Comparison of ENCODE assay signal across 15 cellular contexts in genomic region chr3:42780398-42780797, GRCh38. TPM values are rescaled to one million over a fixed set of nuclear protein-coding genes. Genes with fewer than 3 reads are reported as not detected.
DNase-seq lines count a peak whose midpoint lies in the region; ATAC-seq, FAIRE-seq and TF ChIP-seq lines count a peak whose summit lies in the region.
"Had no signal": no experiment of that assay in that cellular context is flagged by ENCODE, and none has a peak within 500 bp of the region (broad histone marks: within the 10 kb centered on the region; RNA-seq: fewer than 3 reads in every experiment).

No MANE protein-coding gene starts in this region.

- ATAC-seq in pancreas (peak; percentile 55 to 79 (median 71)), upper lobe of left lung (ENCODE audit: low FRiP score in 2 of 2) (peak in 1 of 2 donors; percentile 19), GM18498 (IDR thresholded peaks at IDR 0.05; ENCODE audit: unreplicated experiment) (no peak), HG03159 (IDR thresholded peaks at IDR 0.05; ENCODE audit: unreplicated experiment) (no peak)

- no peak overlapping the region for H3K4me2 ChIP-seq in keratinocyte (ENCODE audit: control insufficient read depth, extremely low read depth, insufficient read depth, low read depth, low read length)
- H3K4me2 ChIP-seq: BLaER1, GM23338 had no signal

- H3K27ac Mint-ChIP-seq in T-helper 1 cell treated with Interleukin-12 subunit alpha and Interleukin-12 subunit beta and Interleukin-4 antibody, amounts not matched to agents 30 μg/mL and 1 μg/mL, for 36 hours = peak overlapping the region; percentile 55

- no peaks in the 10 kb centered on the region for H3K9me1 ChIP-seq in keratinocyte (ENCODE audit: control insufficient read depth, extremely low read depth, insufficient read depth, low read length)

- FAIRE-seq in keratinocyte (lab: Jason Lieb, UNC) (peak; percentile 44), pancreas (lab: Jason Lieb, UNC) (no peak)

- H3K36me3 ChIP-seq in keratinocyte (ENCODE audit: control insufficient read depth in 2 of 2, extremely low read depth in 1 of 2, insufficient read depth in 2 of 2, low read length in 2 of 2) (peaks cover 3 to 7% of the 10 kb centered on the region in 2 experiments), pancreas (no peaks in the 10 kb centered on the region), upper lobe of left lung (peaks cover 0 to 25% (median 11%) of the 10 kb centered on the region in 4 donors)

- no peaks in the 10 kb centered on the region for H4K20me1 ChIP-seq in keratinocyte (ENCODE audit: control insufficient read depth, extremely low read depth, insufficient read depth, low read length)
- H4K20me1 ChIP-seq: BLaER1 had no signal

- no peak overlapping the region for H2AFZ ChIP-seq in keratinocyte (ENCODE audit: control insufficient read depth, low read length)
- H2AFZ ChIP-seq: GM23338 had no signal

- H3K27me3 ChIP-seq in keratinocyte (ENCODE audit: control insufficient read depth, extremely low read depth, insufficient read depth, low read length) = no peaks in the 10 kb centered on the region
- H3K27me3 ChIP-seq in pancreas = no peaks in the 10 kb centered on the region
- no peaks in the 10 kb centered on the region for H3K27me3 ChIP-seq in upper lobe of left lung
- H3K27me3 ChIP-seq: BLaER1, SJSA1 had no signal

- H3K4me1 ChIP-seq in keratinocyte (ENCODE audit: control insufficient read depth, extremely low read depth, insufficient read depth, low read length) = peaks cover 3% of the 10 kb centered on the region
- no peaks in the 10 kb centered on the region for H3K4me1 ChIP-seq in pancreas
- H3K4me1 ChIP-seq in upper lobe of left lung = peaks cover 0 to 13% (median 6%) of the 10 kb centered on the region in 4 donors
- H3K4me1 ChIP-seq: SJSA1 had no signal

- H3K27me3 Mint-ChIP-seq in T-helper 1 cell treated with Interleukin-12 subunit alpha and Interleukin-12 subunit beta and Interleukin-4 antibody, amounts not matched to agents 30 μg/mL and 1 μg/mL, for 36 hours (ENCODE audit: low read depth) = no peaks in the 10 kb centered on the region

- no peak for TF ChIP-seq CTCF in keratinocyte (optimal IDR thresholded peaks at IDR 0.05 in 1 of 3, IDR thresholded peaks at IDR 0.05 in 1 of 3, conservative IDR thresholded peaks at IDR 0.05 in 1 of 3; ENCODE audit: extremely low read depth in 1 of 3, insufficient read depth in 2 of 3, low read length in 3 of 3)
- TF ChIP-seq CTCF in pancreas (IDR thresholded peaks at IDR 0.05) = no peak
- TF ChIP-seq CTCF in upper lobe of left lung (IDR thresholded peaks at IDR 0.05) = no peak

- H3K4me1 Mint-ChIP-seq in T-helper 1 cell treated with Interleukin-12 subunit alpha and Interleukin-12 subunit beta and Interleukin-4 antibody, amounts not matched to agents 30 μg/mL and 1 μg/mL, for 36 hours (ENCODE audit: low read depth) = peaks cover 3% of the 10 kb centered on the region
- H3K4me1 Mint-ChIP-seq: GM23338 had no signal

- no peak for TF ChIP-seq EP300 in upper lobe of left lung (IDR thresholded peaks at IDR 0.05)

- dilution Hi-C loops in keratinocyte (cut with MboI; ENCODE audit: extremely low pct_ligation_motif_present, low sequenced_read_pairs) = no loop called here

- intact Hi-C loops in pancreas (cut with DNase I) = loop anchor here in 2 of 3 donors (5.0 kb wide), 2 partner anchors 52 to 62 kb away; no protein-coding TSS in a partner anchor

- H3K9ac ChIP-seq in keratinocyte (ENCODE audit: control insufficient read depth, extremely low read depth, insufficient read depth, low read length) = no peak overlapping the region
- H3K9ac ChIP-seq: BLaER1 had no signal

- H3K27ac ChIP-seq in keratinocyte (ENCODE audit: control insufficient read depth, insufficient read depth, low read length) = no peak overlapping the region
- peak overlapping the region in 3 of 4 donors; percentile 17 to 64 (median 18) for H3K27ac ChIP-seq in pancreas
- H3K27ac ChIP-seq in upper lobe of left lung = peak overlapping the region; percentile 0 to 60 (median 34)
- H3K27ac ChIP-seq: 22Rv1, BLaER1, epithelial cell of prostate, SJSA1 had no signal

- no peak for TF ChIP-seq POLR2A in upper lobe of left lung (IDR thresholded peaks at IDR 0.05)

- H3K4me3 Mint-ChIP-seq in T-helper 1 cell treated with Interleukin-12 subunit alpha and Interleukin-12 subunit beta and Interleukin-4 antibody, amounts not matched to agents 30 μg/mL and 1 μg/mL, for 36 hours = no peak overlapping the region
- H3K4me3 Mint-ChIP-seq: GM23338 had no signal

- 43 to 56% methylated on average over 3 of the region's 3 CpGs for WGBS in pancreas, 2 donors
- 64 to 75% methylated on average over 3 of the region's 3 CpGs for WGBS in upper lobe of left lung, 2 donors

- H3K79me2 ChIP-seq in keratinocyte (ENCODE audit: control insufficient read depth, insufficient read depth, low read length) = peaks cover 2% of the 10 kb centered on the region

- H3K9me3 ChIP-seq in keratinocyte (ENCODE audit: control insufficient read depth, low read depth, low read length) (no peaks in the 10 kb centered on the region), pancreas (no peaks in the 10 kb centered on the region), upper lobe of left lung (no peaks in the 10 kb centered on the region)
- H3K9me3 ChIP-seq: BLaER1, SJSA1 had no signal

- no peaks in the 10 kb centered on the region for H3K9me3 Mint-ChIP-seq in T-helper 1 cell treated with Interleukin-12 subunit alpha and Interleukin-12 subunit beta and Interleukin-4 antibody, amounts not matched to agents 30 μg/mL and 1 μg/mL, for 36 hours
- H3K9me3 Mint-ChIP-seq: GM23338 had no signal

- H3K4me3 ChIP-seq in keratinocyte (ENCODE audit: control insufficient read depth in 2 of 3, extremely low read depth in 1 of 3, insufficient read depth in 2 of 3, low read depth in 1 of 3, low read length in 3 of 3) (no peak overlapping the region), pancreas (no peak overlapping the region), upper lobe of left lung (no peak overlapping the region)
- H3K4me3 ChIP-seq: BLaER1, GM23338, SJSA1 had no signal

- no peak for DNase-seq in T-helper 1 cell
- no peak for DNase-seq in keratinocyte (ENCODE audit: low read depth, low spot score)
- no peak for DNase-seq in pancreas
- no peak for DNase-seq in upper lobe of left lung
- DNase-seq in T-helper 9 cell = no peak
- DNase-seq: activated CD8-positive, alpha-beta memory T cell treated with anti-CD3 and anti-CD28 coated beads, Interleukin-2, amount 50 U/mL, for 4 hours; activated naive CD4-positive, alpha-beta T cell treated with Interleukin-2 at 50 U/mL for 16 hours had no signal

- H3K36me3 Mint-ChIP-seq in T-helper 1 cell treated with Interleukin-12 subunit alpha and Interleukin-12 subunit beta and Interleukin-4 antibody, amounts not matched to agents 30 μg/mL and 1 μg/mL, for 36 hours (ENCODE audit: low read depth) = peaks cover 14% of the 10 kb centered on the region

RNA-seq across cellular contexts. Expression of gene CCDC13, which starts 7.3 kb away (rescaled TPM):
- polyA plus RNA-seq in keratinocyte = 0.06 to 0.21 TPM (median 0.17 TPM) in 3 replicates
- polyA plus RNA-seq in keratinocyte (2011; ENCODE audit: low read depth) = 0.91 TPM
- polyA plus RNA-seq in keratinocyte (2011; cell fraction: cytosol; rRNA removed) = 0.10 and 0.12 TPM in 2 replicates
- polyA plus RNA-seq in keratinocyte (2011; cell fraction: nucleus; rRNA removed) = 0.78 and 0.81 TPM in 2 replicates
- polyA plus RNA-seq in keratinocyte (2012; ENCODE audit: low replicate concordance) = 0.14 and 0.71 TPM in 2 replicates
- polyA minus RNA-seq in keratinocyte = 0.26 to 0.92 TPM in 2 of 3 replicates, not detected in the other
- not detected for polyA minus RNA-seq in keratinocyte (2011; cell fraction: cytosol; rRNA and poly(A)+ RNA removed)
- not detected in 2 replicates for polyA minus RNA-seq in keratinocyte (2011; cell fraction: nucleus; rRNA and poly(A)+ RNA removed)
- total RNA-seq in pancreas = 1 to 10 TPM in 1 of 6 donors, under 1 TPM in 5; 0.18 to 1.0 (median 0.69) TPM
- 1 to 10 TPM in 1 of 2 donors, under 1 TPM in 1; 0.65 to 1.3 TPM for polyA plus RNA-seq in pancreas
- 10 to 100 TPM in 1 of 6 donors, 1 to 10 TPM in 5; 2.1 to 12.8 (median 3.0) TPM for total RNA-seq in upper lobe of left lung

RNA-seq across cellular contexts. Expression of gene HIGD1A, which starts 23.9 kb away (rescaled TPM):
- 262 to 443 TPM (median 294 TPM) in 3 replicates for polyA plus RNA-seq in keratinocyte
- 110 TPM for polyA plus RNA-seq in keratinocyte (2011; ENCODE audit: low read depth)
- polyA plus RNA-seq in keratinocyte (2011; cell fraction: cytosol; rRNA removed) = 307 and 559 TPM in 2 replicates
- polyA plus RNA-seq in keratinocyte (2011; cell fraction: nucleus; rRNA removed) = 109 and 166 TPM in 2 replicates
- polyA plus RNA-seq in keratinocyte (2012; ENCODE audit: low replicate concordance) = 264 and 308 TPM in 2 replicates
- 25.3 to 122 TPM (median 71.9 TPM) in 3 replicates for polyA minus RNA-seq in keratinocyte
- 98.6 TPM for polyA minus RNA-seq in keratinocyte (2011; cell fraction: cytosol; rRNA and poly(A)+ RNA removed)
- polyA minus RNA-seq in keratinocyte (2011; cell fraction: nucleus; rRNA and poly(A)+ RNA removed) = 28.0 and 45.0 TPM in 2 replicates
- total RNA-seq in pancreas = 10 to 100 TPM; 14.6 to 34.9 (median 27.3) TPM
- 10 to 100 TPM; 32.4 to 56.6 TPM for polyA plus RNA-seq in pancreas
- 100 to 1,000 TPM in 2 of 6 donors, 10 to 100 TPM in 4; 26.2 to 108 (median 73.3) TPM for total RNA-seq in upper lobe of left lung

RNA-seq across cellular contexts. Expression of gene ACKR2, which starts 28.8 kb away (rescaled TPM):
- 0.22 to 0.23 TPM (median 0.23 TPM) in 3 replicates for polyA plus RNA-seq in keratinocyte
- polyA plus RNA-seq in keratinocyte (2011; ENCODE audit: low read depth) = 1.4 TPM
- polyA plus RNA-seq in keratinocyte (2011; cell fraction: cytosol; rRNA removed) = 0.09 and 0.11 TPM in 2 replicates
- polyA plus RNA-seq in keratinocyte (2011; cell fraction: nucleus; rRNA removed) = 0.52 and 0.96 TPM in 2 replicates
- polyA plus RNA-seq in keratinocyte (2012; ENCODE audit: low replicate concordance) = 0.23 and 0.87 TPM in 2 replicates
- polyA minus RNA-seq in keratinocyte = 0.53 to 1.5 TPM (median 0.54 TPM) in 3 replicates
- polyA minus RNA-seq in keratinocyte (2011; cell fraction: cytosol; rRNA and poly(A)+ RNA removed) = not detected
- 0.84 and 1.0 TPM in 2 replicates for polyA minus RNA-seq in keratinocyte (2011; cell fraction: nucleus; rRNA and poly(A)+ RNA removed)
- total RNA-seq in pancreas = 1 to 10 TPM in 2 of 6 donors, under 1 TPM in 4; 0.37 to 1.7 (median 0.86) TPM
- under 1 TPM; 0.09 to 0.80 TPM for polyA plus RNA-seq in pancreas
- 1 to 10 TPM in 5 of 6 donors, not detected in 1; 1.1 to 8.2 (median 2.3) TPM for total RNA-seq in upper lobe of left lung
- total RNA-seq: SJSA1 had no signal
- polyA plus RNA-seq: GM23338 had no signal

Comparison
In these comparisons a context has a peak if more than half of its experiments do, and no peak if none do; other contexts are left out.
1. ATAC-seq: peak in pancreas (4 of 4); none in GM18498 (single experiment) and HG03159 (single experiment).